Comparison of ENCODE assay signal across 10 cellular contexts in the genomic region with DNA sequence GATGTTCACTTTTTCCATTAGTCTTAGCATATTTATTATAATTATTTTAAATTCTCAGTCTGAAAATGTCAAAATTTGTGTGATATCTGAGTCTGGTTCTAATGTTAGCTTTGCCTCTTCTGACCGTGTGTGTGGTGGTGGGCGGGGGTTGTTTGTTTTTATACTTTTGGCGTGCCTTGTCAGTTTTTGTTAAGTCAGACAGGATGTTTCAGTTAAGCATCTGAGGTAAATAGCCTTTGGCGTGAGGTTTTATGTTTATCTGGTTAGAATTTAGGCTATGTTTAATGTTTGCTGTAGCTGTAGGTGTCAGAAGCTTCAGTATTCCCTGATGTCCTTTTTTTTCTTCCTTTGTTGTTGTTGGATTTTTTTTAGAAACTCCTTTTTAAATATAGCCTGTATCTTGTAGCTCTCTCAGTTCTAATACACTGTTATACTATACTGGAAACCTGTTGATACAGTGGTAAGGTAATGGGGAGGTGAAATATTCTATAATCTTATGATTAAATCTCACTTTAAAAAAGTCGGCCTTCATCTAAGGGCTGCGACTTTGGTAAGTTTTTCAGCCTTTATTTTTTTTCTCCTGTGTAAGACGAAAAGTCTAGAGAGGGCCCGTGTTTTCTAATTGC.
DNase-seq lines count a peak whose midpoint lies in the region; ATAC-seq and TF ChIP-seq lines count a peak whose summit lies in the region.
"Had no signal": no experiment of that assay in that cellular context is flagged by ENCODE, and none has a peak within 500 bp of the region (broad histone marks: within the 10 kb centered on the region; RNA-seq: fewer than 3 reads in every experiment).

No MANE protein-coding gene starts in this region.

- TF ChIP-seq CTCF in mesothelial cell of epicardium (IDR thresholded peaks at IDR 0.05; ENCODE audit: unreplicated experiment) (no peak), GM20000 (IDR thresholded peaks at IDR 0.05; ENCODE audit: extremely low read depth, missing control alignments) (no peak)

- H3K36me3 Mint-ChIP-seq in CD4-positive, alpha-beta memory T cell, result peaks cover 58 to 63% of the 10 kb centered on the region in 2 donors
- peaks cover 46% of the 10 kb centered on the region for H3K36me3 Mint-ChIP-seq in activated naive CD8-positive, alpha-beta T cell
- peaks cover 53% of the 10 kb centered on the region for H3K36me3 Mint-ChIP-seq in mesothelial cell of epicardium

- peak overlapping the region; percentile 8 for H3K27ac ChIP-seq in CD4-positive, alpha-beta memory T cell (ENCODE audit: low read depth, low read length)

- H3K4me1 Mint-ChIP-seq in CD4-positive, alpha-beta memory T cell, result peaks cover 33 to 50% (median 37%) of the 10 kb centered on the region in 4 donors
- H3K4me1 Mint-ChIP-seq in activated naive CD8-positive, alpha-beta T cell (ENCODE audit: low read depth), result peaks cover 19% of the 10 kb centered on the region
- peaks cover 18% of the 10 kb centered on the region for H3K4me1 Mint-ChIP-seq in mesothelial cell of epicardium

- no peaks in the 10 kb centered on the region for H3K9me3 ChIP-seq in CD4-positive, alpha-beta memory T cell (ENCODE audit: control insufficient read depth in 1 of 2, low read length in 2 of 2)

- ATAC-seq in HG03196 (IDR thresholded peaks at IDR 0.05; ENCODE audit: unreplicated experiment), result no peak

- POLR2A ChIA-PET in CD4-positive, alpha-beta memory T cell (lab: Charles Lee; ENCODE audit: partially characterized antibody), result interaction anchor here (0.6 to 1.8 kb wide), 10 partner anchors 9 to 152 kb away, joined by 3 to 9 read pairs (median 3); a partner anchor contains a TSS

- CTCF ChIA-PET in CD4-positive, alpha-beta memory T cell (lab: Charles Lee; ENCODE audit: partially characterized antibody), result no interaction called here

- H3K27ac Mint-ChIP-seq in CD4-positive, alpha-beta memory T cell, result peak overlapping the region; percentile 25 to 87 (median 71)
- H3K27ac Mint-ChIP-seq in activated naive CD8-positive, alpha-beta T cell, result peak overlapping the region; percentile 59
- H3K27ac Mint-ChIP-seq in mesothelial cell of epicardium, result peak overlapping the region; percentile 75

- H3K9me3 Mint-ChIP-seq in CD4-positive, alpha-beta memory T cell, result peaks cover 0 to 4% (median 0%) of the 10 kb centered on the region in 8 donors
- H3K9me3 Mint-ChIP-seq in activated naive CD8-positive, alpha-beta T cell (ENCODE audit: low read depth), result no peaks in the 10 kb centered on the region
- H3K9me3 Mint-ChIP-seq in mesothelial cell of epicardium, result peaks cover 13% of the 10 kb centered on the region

- no peak overlapping the region for H3K4me3 ChIP-seq in CD4-positive, alpha-beta memory T cell (ENCODE audit: low read length in 2 of 2)

- H3K4me3 Mint-ChIP-seq in CD4-positive, alpha-beta memory T cell, result peak overlapping the region in 7 of 8 donors; percentile 21 to 77 (median 59)
- no peak overlapping the region for H3K4me3 Mint-ChIP-seq in activated naive CD8-positive, alpha-beta T cell
- no peak overlapping the region for H3K4me3 Mint-ChIP-seq in mesothelial cell of epicardium

- DNase-seq in CD4-positive, alpha-beta memory T cell, result peak in 4 of 5 donors; percentile 13 to 45 (median 28)
- DNase-seq in H4 (ENCODE audit: low spot score) (peak; percentile 10), mesothelial cell of epicardium (ENCODE audit: low spot score in 2 of 2, unreplicated experiment in 2 of 2) (no peak), nucleus accumbens (lab: John Stamatoyannopoulos, UW) (no peak), NK-92 (lab: John Stamatoyannopoulos, UW; ENCODE audit: unreplicated experiment) (no peak), GM20000 (ENCODE audit: low spot score) (no peak)
- DNase-seq: activated CD8-positive, alpha-beta memory T cell treated with anti-CD3 and anti-CD28 coated beads for 24 hours; KBM-7 had no signal

- H3K36me3 ChIP-seq in CD4-positive, alpha-beta memory T cell (ENCODE audit: insufficient read depth, low read length), result peaks cover 9% of the 10 kb centered on the region

- intact Hi-C loops in CD4-positive, alpha-beta memory T cell (cut with micrococcal nuclease), result no loop called here

- H3K27me3 Mint-ChIP-seq in CD4-positive, alpha-beta memory T cell, result no peaks in the 10 kb centered on the region
- H3K27me3 Mint-ChIP-seq in activated naive CD8-positive, alpha-beta T cell, result no peaks in the 10 kb centered on the region
- no peaks in the 10 kb centered on the region for H3K27me3 Mint-ChIP-seq in mesothelial cell of epicardium (ENCODE audit: low read depth)

- no peaks in the 10 kb centered on the region for H3K27me3 ChIP-seq in CD4-positive, alpha-beta memory T cell (ENCODE audit: insufficient read depth, low read length)

- H3K4me1 ChIP-seq in CD4-positive, alpha-beta memory T cell (ENCODE audit: insufficient read depth, low read length), result peaks cover 35% of the 10 kb centered on the region

Comparison
In these comparisons a context has a peak if more than half of its experiments do, and no peak if none do; other contexts are left out.
1. DNase-seq: peak in CD4-positive, alpha-beta memory T cell (4 of 5) and H4 (single experiment); none in mesothelial cell of epicardium (0 of 2), nucleus accumbens (0 of 56), NK-92 (single experiment) and GM20000 (single experiment).
2. H3K4me3 Mint-ChIP-seq: peak in CD4-positive, alpha-beta memory T cell (7 of 8); none in activated naive CD8-positive, alpha-beta T cell (single experiment) and mesothelial cell of epicardium (single experiment).
3. Peak in every context shown above with its lines, with median percentiles within 50 percentile points of each other: H3K27ac Mint-ChIP-seq.